In the genomic region with DNA sequence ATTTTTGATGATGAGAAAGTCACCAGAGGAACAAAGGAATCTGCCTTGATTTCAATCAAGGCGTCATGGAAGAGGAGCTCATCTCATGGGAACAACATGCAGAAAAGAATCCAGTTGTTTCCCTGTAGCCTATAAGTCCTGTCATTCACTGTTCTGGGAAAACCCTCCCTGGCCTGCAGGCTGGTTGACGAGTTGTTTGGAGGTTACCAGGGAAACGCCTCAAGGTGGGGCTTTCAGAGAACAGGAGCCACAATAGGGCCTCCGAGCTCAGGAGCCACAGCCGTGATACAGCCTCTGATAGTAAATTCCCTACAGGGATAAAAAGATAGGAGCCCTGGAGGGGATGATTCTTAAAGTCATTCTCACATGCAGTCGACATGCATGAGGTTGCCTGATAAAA, we compare ENCODE assay signal across 11 cellular contexts.
DNase-seq lines count a peak whose midpoint lies in the region; ATAC-seq and TF ChIP-seq lines count a peak whose summit lies in the region.
"Had no signal": no experiment of that assay in that cellular context is flagged by ENCODE, and none has a peak within 500 bp of the region (broad histone marks: within the 10 kb centered on the region; RNA-seq: fewer than 3 reads in every experiment).

No MANE protein-coding gene starts in this region.

- TF ChIP-seq CTCF in WTC11 (IDR thresholded peaks at IDR 0.05) = no peak
- no peak for TF ChIP-seq CTCF in transverse colon (IDR thresholded peaks at IDR 0.05)

- no peaks in the 10 kb centered on the region for H3K27me3 Mint-ChIP-seq in WTC11 (ENCODE audit: low read depth)
- H3K27me3 Mint-ChIP-seq in activated CD4-positive, alpha-beta memory T cell treated with anti-CD3 and anti-CD28 coated beads, Interleukin-2, amount 10 ng/mL, durations not matched to agents 7 days and 5 days = no peaks in the 10 kb centered on the region

- no peak for TF ChIP-seq EP300 in transverse colon (IDR thresholded peaks at IDR 0.05; ENCODE audit: low read depth)

- no peak for TF ChIP-seq POLR2A in transverse colon (IDR thresholded peaks at IDR 0.05)

- H3K4me1 ChIP-seq in right cardiac atrium (ENCODE audit: control insufficient read depth, insufficient read depth, low read length) (peaks cover 11% of the 10 kb centered on the region), transverse colon (no peaks in the 10 kb centered on the region)

- CTCF ChIA-PET in WTC11 (lab: Charles Lee) = interaction anchor here (1.3 to 1.8 kb wide), 3 partner anchors 11 to 78 kb away, joined by 5 to 7 read pairs (median 7); no protein-coding TSS in a partner anchor
- CTCF ChIA-PET in activated CD4-positive, alpha-beta memory T cell treated with anti-CD3 and anti-CD28 coated beads, Interleukin-2, amount 10 ng/mL, durations not matched to agents 7 days and 5 days (lab: Charles Lee) = no interaction called here

- peak overlapping the region; percentile 47 for H3K27ac Mint-ChIP-seq in WTC11
- no peak overlapping the region for H3K27ac Mint-ChIP-seq in activated CD4-positive, alpha-beta memory T cell treated with anti-CD3 and anti-CD28 coated beads, Interleukin-2, amount 10 ng/mL, durations not matched to agents 7 days and 5 days

- H3K27ac ChIP-seq in right cardiac atrium (ENCODE audit: low read length) (no peak overlapping the region), transverse colon (no peak overlapping the region)
- H3K27ac ChIP-seq: KMS-11, SJSA1 had no signal

- H3K4me3 ChIP-seq in right cardiac atrium (ENCODE audit: low read length) (no peak overlapping the region), transverse colon (no peak overlapping the region)
- H3K4me3 ChIP-seq: SJSA1 had no signal

- no peaks in the 10 kb centered on the region for H3K27me3 ChIP-seq in right cardiac atrium (ENCODE audit: control insufficient read depth, insufficient read depth)
- no peaks in the 10 kb centered on the region for H3K27me3 ChIP-seq in transverse colon
- H3K27me3 ChIP-seq: SJSA1 had no signal

- peaks cover 2% of the 10 kb centered on the region; the same call in 1 of the 2 replicates for H3K9me3 Mint-ChIP-seq in WTC11
- H3K9me3 Mint-ChIP-seq in activated CD4-positive, alpha-beta memory T cell treated with anti-CD3 and anti-CD28 coated beads, Interleukin-2, amount 10 ng/mL, durations not matched to agents 7 days and 5 days = no peaks in the 10 kb centered on the region

- peaks cover 9% of the 10 kb centered on the region for H3K4me1 Mint-ChIP-seq in WTC11
- H3K4me1 Mint-ChIP-seq in activated CD4-positive, alpha-beta memory T cell treated with anti-CD3 and anti-CD28 coated beads, Interleukin-2, amount 10 ng/mL, durations not matched to agents 7 days and 5 days = no peaks in the 10 kb centered on the region

- no peaks in the 10 kb centered on the region for H3K36me3 ChIP-seq in transverse colon
- H3K36me3 ChIP-seq: SJSA1 had no signal

- H3K9me3 ChIP-seq in right cardiac atrium (ENCODE audit: control insufficient read depth, low read length) (no peaks in the 10 kb centered on the region), transverse colon (no peaks in the 10 kb centered on the region)
- H3K9me3 ChIP-seq: SJSA1 had no signal

- in situ Hi-C loops in transverse colon (cut with MboI; ENCODE audit: low pct_ligation_motif_present in 1 of 4, low pct_unique_long_range_greater_than_20kb in 1 of 4, low sequenced_read_pairs in 3 of 4) = no loop called here

- POLR2A ChIA-PET in WTC11 (lab: Charles Lee) = interaction anchor here (0.8 kb wide), 1 partner anchor 14 kb away, joined by 3 read pairs; no protein-coding TSS in a partner anchor
- POLR2A ChIA-PET in activated CD4-positive, alpha-beta memory T cell treated with anti-CD3 and anti-CD28 coated beads, Interleukin-2, amount 10 ng/mL, durations not matched to agents 7 days and 5 days (lab: Charles Lee) = no interaction called here

- intact Hi-C loops in right cardiac atrium (cut with DNase I) (no loop called here), transverse colon (cut with DNase I; ENCODE audit: low total_unique reads) (no loop called here)

- ATAC-seq in WTC11 (peak; percentile 100), right cardiac atrium (peak; percentile 56 to 91), HG03342 (IDR thresholded peaks at IDR 0.05; ENCODE audit: unreplicated experiment) (no peak), HG02884 (IDR thresholded peaks at IDR 0.05; ENCODE audit: unreplicated experiment) (no peak)

- no peak overlapping the region for H3K4me3 Mint-ChIP-seq in WTC11
- no peak overlapping the region for H3K4me3 Mint-ChIP-seq in activated CD4-positive, alpha-beta memory T cell treated with anti-CD3 and anti-CD28 coated beads, Interleukin-2, amount 10 ng/mL, durations not matched to agents 7 days and 5 days

- no peaks in the 10 kb centered on the region for H3K36me3 Mint-ChIP-seq in WTC11
- no peaks in the 10 kb centered on the region for H3K36me3 Mint-ChIP-seq in activated CD4-positive, alpha-beta memory T cell treated with anti-CD3 and anti-CD28 coated beads, Interleukin-2, amount 10 ng/mL, durations not matched to agents 7 days and 5 days (ENCODE audit: low read depth)

- 45% methylated on average over 6 of the region's 6 CpGs for WGBS in right cardiac atrium
- WGBS in transverse colon (ENCODE audit: low coverage in 1 of 2), 2 donors = 48 to 49% methylated on average over 2 to 6 of the region's 6 CpGs

- DNase-seq in SIG-M5 treated with dmso at 0.1 percent for 504 hours (lab: John Stamatoyannopoulos, UW; ENCODE audit: unreplicated experiment) (peak; percentile 7), SIG-M5 (lab: John Stamatoyannopoulos, UW) (no peak), WTC11 (ENCODE audit: low spot score) (peak; percentile 78), right cardiac atrium (peak in 2 of 3 donors; percentile 48 to 63), transverse colon (peak; percentile 65)
- no peak for DNase-seq in activated CD4-positive, alpha-beta memory T cell treated with anti-CD3 and anti-CD28 coated beads, Interleukin-2, amount 10 ng/mL, durations not matched to agents 7 days and 5 days
- DNase-seq: effector memory CD4-positive, alpha-beta T cell had no signal

TF ChIP-seq in WTC11, 78 proteins besides CTCF, POLR2A, EP300 and RAD21 (continues in another document):
- TF ChIP-seq CBFB (CRISPR knock-in tag; IDR thresholded peaks at IDR 0.05; ENCODE audit: low read depth) (no peak), HMGA2 (CRISPR knock-in tag; IDR thresholded peaks at IDR 0.05) (no peak), CREB1 (CRISPR knock-in tag; IDR thresholded peaks at IDR 0.05) (no peak), JAZF1 (CRISPR knock-in tag; IDR thresholded peaks at IDR 0.05) (no peak), ZNF219 (CRISPR knock-in tag; IDR thresholded peaks at IDR 0.05; ENCODE audit: borderline replicate concordance) (no peak), NFYB (CRISPR knock-in tag; conservative IDR thresholded peaks at IDR 0.05; ENCODE audit: low read depth) (no peak), ATF1 (CRISPR knock-in tag; IDR thresholded peaks at IDR 0.05) (no peak), JUN (CRISPR knock-in tag; IDR thresholded peaks at IDR 0.05) (no peak), ERG (CRISPR knock-in tag; IDR thresholded peaks at IDR 0.05) (no peak), ESRRA (CRISPR knock-in tag; IDR thresholded peaks at IDR 0.05; ENCODE audit: borderline replicate concordance) (no peak), NR1H2 (CRISPR knock-in tag; IDR thresholded peaks at IDR 0.05) (no peak), ZNF425 (CRISPR knock-in tag; conservative IDR thresholded peaks at IDR 0.05) (no peak)
- TF ChIP-seq, protein P1, sequence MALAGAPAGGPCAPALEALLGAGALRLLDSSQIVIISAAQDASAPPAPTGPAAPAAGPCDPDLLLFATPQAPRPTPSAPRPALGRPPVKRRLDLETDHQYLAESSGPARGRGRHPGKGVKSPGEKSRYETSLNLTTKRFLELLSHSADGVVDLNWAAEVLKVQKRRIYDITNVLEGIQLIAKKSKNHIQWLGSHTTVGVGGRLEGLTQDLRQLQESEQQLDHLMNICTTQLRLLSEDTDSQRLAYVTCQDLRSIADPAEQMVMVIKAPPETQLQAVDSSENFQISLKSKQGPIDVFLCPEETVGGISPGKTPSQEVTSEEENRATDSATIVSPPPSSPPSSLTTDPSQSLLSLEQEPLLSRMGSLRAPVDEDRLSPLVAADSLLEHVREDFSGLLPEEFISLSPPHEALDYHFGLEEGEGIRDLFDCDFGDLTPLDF (CRISPR knock-in tag; IDR thresholded peaks at IDR 0.05) = no peak
- TF ChIP-seq, protein P2, sequence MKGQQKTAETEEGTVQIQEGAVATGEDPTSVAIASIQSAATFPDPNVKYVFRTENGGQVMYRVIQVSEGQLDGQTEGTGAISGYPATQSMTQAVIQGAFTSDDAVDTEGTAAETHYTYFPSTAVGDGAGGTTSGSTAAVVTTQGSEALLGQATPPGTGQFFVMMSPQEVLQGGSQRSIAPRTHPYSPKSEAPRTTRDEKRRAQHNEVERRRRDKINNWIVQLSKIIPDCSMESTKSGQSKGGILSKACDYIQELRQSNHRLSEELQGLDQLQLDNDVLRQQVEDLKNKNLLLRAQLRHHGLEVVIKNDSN (CRISPR knock-in tag; IDR thresholded peaks at IDR 0.05) = no peak

Comparison
In these comparisons a context has a peak if more than half of its experiments do, and no peak if none do; other contexts are left out.
1. DNase-seq: peak in SIG-M5 treated with dmso at 0.1 percent for 504 hours (single experiment), WTC11 (single experiment), right cardiac atrium (2 of 3) and transverse colon (single experiment); none in SIG-M5 (single experiment) and activated CD4-positive, alpha-beta memory T cell treated with anti-CD3 and anti-CD28 coated beads, Interleukin-2, amount 10 ng/mL, durations not matched to agents 7 days and 5 days (single experiment).
2. ATAC-seq: peak in WTC11 (single experiment) and right cardiac atrium (2 of 2); none in HG03342 (single experiment) and HG02884 (single experiment).